Comparison of ENCODE assay signal across 22 cellular contexts in the genomic region with DNA sequence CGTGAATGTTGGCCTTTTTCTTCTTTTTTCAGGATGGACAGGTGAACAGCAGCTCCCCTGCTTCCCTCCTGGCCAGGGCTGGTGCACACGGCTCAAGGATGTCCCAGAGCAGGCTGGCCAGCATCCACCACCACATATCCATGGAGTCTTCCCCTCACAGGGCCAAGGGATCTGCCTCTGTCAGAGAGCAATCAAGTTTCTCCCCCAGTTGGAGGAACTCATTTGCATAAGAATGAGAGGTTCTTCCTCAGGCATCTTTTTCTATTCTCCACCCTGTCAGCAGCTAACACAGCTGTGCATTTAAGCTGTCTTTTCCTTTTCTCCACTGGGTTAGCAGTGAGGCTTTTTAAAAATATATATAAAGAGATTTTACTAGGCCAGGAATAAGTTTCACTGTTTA.
"Had no signal": no experiment of that assay in that cellular context is flagged by ENCODE, and none has a peak within 500 bp of the region (broad histone marks: within the 10 kb centered on the region; RNA-seq: fewer than 3 reads in every experiment).

No MANE protein-coding gene starts in this region.

- H3K27me3 Mint-ChIP-seq: activated CD4-positive, alpha-beta memory T cell treated with anti-CD3 and anti-CD28 coated beads, Interleukin-2, amount 10 ng/mL, durations not matched to agents 7 days and 5 days; activated naive CD8-positive, alpha-beta T cell treated with anti-CD3 and anti-CD28 coated beads, Interleukin-2, amount 50 U/mL, for 24 hours; stimulated activated naive CD8-positive, alpha-beta T cell treated with anti-CD3 and anti-CD28 coated beads, Interleukin-15, amount 100 ng/mL, for 72 hours had no signal

- ATAC-seq: activated naive CD8-positive, alpha-beta T cell treated with anti-CD3 and anti-CD28 coated beads, Interleukin-2, amount 50 U/mL, for 24 hours; heart right ventricle; natural killer cell; sciatic nerve; stimulated activated effector memory CD8-positive, alpha-beta T cell treated with anti-CD3 and anti-CD28 coated beads, Interleukin-12 subunit alpha, Interleukin-12 subunit beta, amount 100 ng/mL, for 72 hours; stimulated activated naive CD8-positive, alpha-beta T cell treated with anti-CD3 and anti-CD28 coated beads, Interleukin-15, amount 100 ng/mL, for 72 hours had no signal

- FAIRE-seq: islet of Langerhans, small intestine had no signal

- H3K4me3 ChIP-seq: cardiac muscle cell, heart right ventricle, tibial artery had no signal

- H3K27ac ChIP-seq: cardiac muscle cell, epithelial cell of prostate, heart right ventricle, tibial artery had no signal

- H3K36me3 Mint-ChIP-seq: stimulated activated effector memory CD8-positive, alpha-beta T cell treated with anti-CD3 and anti-CD28 coated beads, Interleukin-12 subunit alpha, Interleukin-12 subunit beta, amount 100 ng/mL, for 72 hours had no signal

- H3K4me3 Mint-ChIP-seq: activated CD4-positive, alpha-beta memory T cell treated with anti-CD3 and anti-CD28 coated beads, Interleukin-2, amount 10 ng/mL, durations not matched to agents 7 days and 5 days; activated naive CD8-positive, alpha-beta T cell treated with anti-CD3 and anti-CD28 coated beads, Interleukin-2, amount 50 U/mL, for 24 hours; natural killer cell; stimulated activated effector memory CD8-positive, alpha-beta T cell treated with anti-CD3 and anti-CD28 coated beads, Interleukin-12 subunit alpha, Interleukin-12 subunit beta, amount 100 ng/mL, for 72 hours; stimulated activated naive CD8-positive, alpha-beta T cell treated with anti-CD3 and anti-CD28 coated beads, Interleukin-15, amount 100 ng/mL, for 72 hours; T-helper 1 cell treated with Interleukin-12 subunit alpha and Interleukin-12 subunit beta and Interleukin-4 antibody, amounts not matched to agents 30 μg/mL and 1 μg/mL, for 36 hours had no signal

- DNase-seq: activated CD4-positive, alpha-beta memory T cell treated with anti-CD3 and anti-CD28 coated beads, Interleukin-2, amount 10 ng/mL, durations not matched to agents 7 days and 5 days; activated CD4-positive, alpha-beta T cell treated with anti-CD3 and anti-CD28 coated beads for 4 hours; activated CD4-positive, CD25-positive, alpha-beta regulatory T cell; activated gamma-delta T cell; activated naive CD4-positive, alpha-beta T cell treated with anti-CD3 and anti-CD28 coated beads, Interleukin-2, amount 50 U/mL, for 16 hours; activated naive CD8-positive, alpha-beta T cell treated with anti-CD3 and anti-CD28 coated beads, Interleukin-2, amount 50 U/mL, for 24 hours; cortex of kidney; heart right ventricle; midbrain; natural killer cell; posterior cingulate gyrus; small intestine; stimulated activated CD4-positive, alpha-beta T cell treated with anti-CD3 and anti-CD28 coated beads, Interleukin-2, amount 100 ng/mL, for 24 hours; stimulated activated naive CD8-positive, alpha-beta T cell treated with anti-CD3 and anti-CD28 coated beads, Interleukin-15, amount 100 ng/mL, for 72 hours; T1000; tibial artery had no signal

- H3K36me3 ChIP-seq: cardiac muscle cell, heart right ventricle, tibial artery had no signal

- H3K27me3 ChIP-seq: cardiac muscle cell, heart right ventricle, tibial artery had no signal

- H3K4me1 ChIP-seq: heart right ventricle, tibial artery had no signal

- H3K27ac Mint-ChIP-seq: activated CD4-positive, alpha-beta memory T cell treated with anti-CD3 and anti-CD28 coated beads, Interleukin-2, amount 10 ng/mL, durations not matched to agents 7 days and 5 days; activated naive CD8-positive, alpha-beta T cell treated with anti-CD3 and anti-CD28 coated beads, Interleukin-2, amount 50 U/mL, for 24 hours; natural killer cell; stimulated activated effector memory CD8-positive, alpha-beta T cell treated with anti-CD3 and anti-CD28 coated beads, Interleukin-12 subunit alpha, Interleukin-12 subunit beta, amount 100 ng/mL, for 72 hours; stimulated activated naive CD8-positive, alpha-beta T cell treated with anti-CD3 and anti-CD28 coated beads, Interleukin-15, amount 100 ng/mL, for 72 hours; T-helper 1 cell treated with Interleukin-12 subunit alpha and Interleukin-12 subunit beta and Interleukin-4 antibody, amounts not matched to agents 30 μg/mL and 1 μg/mL, for 36 hours had no signal

- H3K4me1 Mint-ChIP-seq: activated CD4-positive, alpha-beta memory T cell treated with anti-CD3 and anti-CD28 coated beads, Interleukin-2, amount 10 ng/mL, durations not matched to agents 7 days and 5 days; activated naive CD8-positive, alpha-beta T cell treated with anti-CD3 and anti-CD28 coated beads, Interleukin-2, amount 50 U/mL, for 24 hours; natural killer cell; stimulated activated effector memory CD8-positive, alpha-beta T cell treated with anti-CD3 and anti-CD28 coated beads, Interleukin-12 subunit alpha, Interleukin-12 subunit beta, amount 100 ng/mL, for 72 hours; stimulated activated naive CD8-positive, alpha-beta T cell treated with anti-CD3 and anti-CD28 coated beads, Interleukin-15, amount 100 ng/mL, for 72 hours had no signal
